In genomic region chr12:9406564-9407424, GRCh38 we compare ENCODE assay signal across 19 cellular contexts.
DNase-seq lines count a peak whose midpoint lies in the region; ATAC-seq and TF ChIP-seq lines count a peak whose summit lies in the region.
"Had no signal": no experiment of that assay in that cellular context is flagged by ENCODE, and none has a peak within 500 bp of the region (broad histone marks: within the 10 kb centered on the region; RNA-seq: fewer than 3 reads in every experiment).

No MANE protein-coding gene starts in this region.

- no peak for TF ChIP-seq CTCF in left ventricle myocardium inferior (IDR thresholded peaks at IDR 0.05; ENCODE audit: borderline replicate concordance)
- TF ChIP-seq CTCF in tibial nerve (IDR thresholded peaks at IDR 0.05), result no peak

- DNase-seq in left ventricle myocardium inferior (no peak), left cardiac atrium (no peak), ecto neural progenitor cell (ENCODE audit: low spot score) (peak; percentile 67), tibial nerve (ENCODE audit: low spot score in 2 of 2) (no peak), OCI-M2 (lab: John Stamatoyannopoulos, UW; ENCODE audit: unreplicated experiment) (no peak)
- DNase-seq: activated CD4-positive, alpha-beta T cell treated with anti-CD3 and anti-CD28 coated beads, Interleukin-2, amount 10 ng/mL, durations not matched to agents 7 days and 5 days; activated CD8-positive, alpha-beta memory T cell treated with anti-CD3 and anti-CD28 coated beads, Interleukin-2, amount 50 U/mL, for 48 hours; activated naive CD8-positive, alpha-beta T cell treated with anti-CD3 and anti-CD28 coated beads for 36 hours; BE2C; DMS79 treated with DMSO at 0.1 percent for 48 hours; effector memory CD4-positive, alpha-beta T cell; NCI-H1417; T-helper 2 cell had no signal

- H3K4me1 ChIP-seq in left ventricle myocardium inferior (no peaks in the 10 kb centered on the region), mesodermal cell (ENCODE audit: control insufficient read depth, insufficient read depth, low read length, poor library complexity, severe bottlenecking) (no peaks in the 10 kb centered on the region), tibial nerve (no peaks in the 10 kb centered on the region)
- H3K4me1 ChIP-seq: A549, BE2C, SJSA1 had no signal

- ATAC-seq in left cardiac atrium, result no peak
- ATAC-seq in GM18519 (IDR thresholded peaks at IDR 0.05; ENCODE audit: low FRiP score, unreplicated experiment), result no peak
- no peak for ATAC-seq in GM21825 (IDR thresholded peaks at IDR 0.05; ENCODE audit: unreplicated experiment)
- ATAC-seq: A549 had no signal

- H3K36me3 ChIP-seq in left ventricle myocardium inferior, result no peaks in the 10 kb centered on the region
- no peaks in the 10 kb centered on the region for H3K36me3 ChIP-seq in mesodermal cell (ENCODE audit: control insufficient read depth, insufficient read depth, low read length)
- no peaks in the 10 kb centered on the region for H3K36me3 ChIP-seq in tibial nerve
- H3K36me3 ChIP-seq: BE2C, neutrophil, SJSA1 had no signal

- H3K27me3 ChIP-seq in left ventricle myocardium inferior (ENCODE audit: low read depth), result no peaks in the 10 kb centered on the region
- no peaks in the 10 kb centered on the region for H3K27me3 ChIP-seq in tibial nerve
- H3K27me3 ChIP-seq: BE2C, neutrophil, SJSA1 had no signal

- H3K27ac ChIP-seq in left ventricle myocardium inferior (replicated peaks), result no peak overlapping the region
- peak overlapping the region; percentile 23 for H3K27ac ChIP-seq in mesodermal cell (ENCODE audit: low read depth, low read length, severe bottlenecking)
- peak overlapping the region in 2 of 4 donors; percentile 1 to 77 for H3K27ac ChIP-seq in tibial nerve
- H3K27ac ChIP-seq: A549, neutrophil, SJSA1 had no signal

- WGBS in mesodermal cell (ENCODE audit: insufficient coverage in 2 of 2), 2 experiments, result 33 to 48% methylated on average over 8 to 15 of the region's 46 CpGs
- 52 to 59% methylated on average over 15 to 22 of the region's 46 CpGs for WGBS in tibial nerve, 2 donors

- intact Hi-C loops in left ventricle myocardium inferior (cut with micrococcal nuclease), result no loop called here
- intact Hi-C loops in left cardiac atrium (cut with DNase I), result no loop called here

- H3K9me3 ChIP-seq in left ventricle myocardium inferior (replicated peaks), result no peaks in the 10 kb centered on the region
- H3K9me3 ChIP-seq in mesodermal cell (ENCODE audit: control insufficient read depth, low read length), result no peaks in the 10 kb centered on the region
- no peaks in the 10 kb centered on the region for H3K9me3 ChIP-seq in tibial nerve
- H3K9me3 ChIP-seq: A549, BE2C, neutrophil, SJSA1 had no signal

- no peak for TF ChIP-seq POLR2A in tibial nerve (IDR thresholded peaks at IDR 0.05)

- TF ChIP-seq EP300 in tibial nerve (IDR thresholded peaks at IDR 0.05), result no peak

- H3K4me3 ChIP-seq in left ventricle myocardium inferior (peak overlapping the region; percentile 51), mesodermal cell (ENCODE audit: extremely low read depth, insufficient read depth, low read length, poor library complexity, severe bottlenecking) (peak overlapping the region; percentile 23), tibial nerve (peak overlapping the region in 3 of 4 donors; percentile 26 to 55 (median 47))
- H3K4me3 ChIP-seq: A549, SJSA1 had no signal
